8 cellular contexts compared by ENCODE assay signal in genomic region chr14:88824314-88825077, GRCh38. TPM values are rescaled to one million over a fixed set of nuclear protein-coding genes. Genes with fewer than 3 reads are reported as not detected.
DNase-seq lines count a peak whose midpoint lies in the region; ATAC-seq and TF ChIP-seq lines count a peak whose summit lies in the region.

Gene TTC8, plus strand, starts transcription at chr14:88824651. Its CDS starts 57 bp downstream, at chr14:88824708.

- no peaks in the 10 kb centered on the region for H3K36me3 ChIP-seq in lung (ENCODE audit: control insufficient read depth in 2 of 2, insufficient read depth in 2 of 2, low read length in 2 of 2)

- 1% methylated on average over 50 of the region's 50 CpGs for WGBS in lung, 2 donors

- peak within 1 kb of the TSS; percentile 83 to 90 for H3K27ac ChIP-seq in lung (ENCODE audit: low read depth in 1 of 2, low read length in 1 of 2)

- no peaks in the 10 kb centered on the region for H3K4me1 ChIP-seq in lung (ENCODE audit: control insufficient read depth in 2 of 2, insufficient read depth in 2 of 2, low read length in 2 of 2)

- H3K4me3 ChIP-seq in lung = peak within 1 kb of the TSS; percentile 58

- peak; percentile 52 for DNase-seq in CMK (ENCODE audit: low read depth)
- peak; percentile 72 for DNase-seq in HS-27A (ENCODE audit: low read depth)
- peak; percentile 8 for DNase-seq in NK-92 (lab: John Stamatoyannopoulos, UW; ENCODE audit: unreplicated experiment)
- DNase-seq in activated CD8-positive, alpha-beta memory T cell treated with anti-CD3 and anti-CD28 coated beads for 24 hours = peak; percentile 94
- DNase-seq in effector CD8-positive, alpha-beta T cell (lab: John Stamatoyannopoulos, UW) = peak; percentile 73
- DNase-seq in lung (ENCODE audit: low spot score) = peak; percentile 86
- DNase-seq in stimulated activated CD4-positive, alpha-beta T cell treated with anti-CD3 and anti-CD28 coated beads, TNF-alpha, amount 100 ng/mL, for 24 hours (ENCODE audit: low read depth in 3 of 3) = peak; percentile 64 to 79 (median 73)

- ATAC-seq in GM19468 (IDR thresholded peaks at IDR 0.05; ENCODE audit: extremely low read depth, unreplicated experiment) (peak; percentile 95), lung (ENCODE audit: insufficient read depth, low FRiP score) (peak; percentile 99)

- no peaks in the 10 kb centered on the region for H3K9me3 ChIP-seq in lung (ENCODE audit: control insufficient read depth in 2 of 2, insufficient read depth in 1 of 2, low read length in 1 of 2)

- no peaks in the 10 kb centered on the region for H3K27me3 ChIP-seq in lung (ENCODE audit: control insufficient read depth, insufficient read depth)

- no peak for TF ChIP-seq CTCF in lung (IDR thresholded peaks at IDR 0.05; ENCODE audit: control extremely low read depth, extremely low read depth)

RNA-seq across cellular contexts. Expression of gene TTC8, which starts in this region (rescaled TPM):
- 10 to 100 TPM; 20.9 to 29.8 TPM for total RNA-seq in lung
- 10 to 100 TPM in 1 of 2 donors, 1 to 10 TPM in 1; 9.6 to 11.1 TPM for polyA plus RNA-seq in lung

Comparison
In these comparisons a context has a peak if more than half of its experiments do, and no peak if none do; other contexts are left out.
1. Peak in every context shown above with its lines: DNase-seq, ATAC-seq, H3K4me3 ChIP-seq and H3K27ac ChIP-seq.
2. DNase-seq: peak in every context shown above with its lines; median percentile 94 in activated CD8-positive, alpha-beta memory T cell treated with anti-CD3 and anti-CD28 coated beads for 24 hours; 86 in lung; 73 in effector CD8-positive, alpha-beta T cell; 73 in stimulated activated CD4-positive, alpha-beta T cell treated with anti-CD3 and anti-CD28 coated beads, TNF-alpha, amount 100 ng/mL, for 24 hours; 72 in HS-27A; 52 in CMK; 8 in NK-92.